8 cellular contexts compared by ENCODE assay signal in the genomic region with DNA sequence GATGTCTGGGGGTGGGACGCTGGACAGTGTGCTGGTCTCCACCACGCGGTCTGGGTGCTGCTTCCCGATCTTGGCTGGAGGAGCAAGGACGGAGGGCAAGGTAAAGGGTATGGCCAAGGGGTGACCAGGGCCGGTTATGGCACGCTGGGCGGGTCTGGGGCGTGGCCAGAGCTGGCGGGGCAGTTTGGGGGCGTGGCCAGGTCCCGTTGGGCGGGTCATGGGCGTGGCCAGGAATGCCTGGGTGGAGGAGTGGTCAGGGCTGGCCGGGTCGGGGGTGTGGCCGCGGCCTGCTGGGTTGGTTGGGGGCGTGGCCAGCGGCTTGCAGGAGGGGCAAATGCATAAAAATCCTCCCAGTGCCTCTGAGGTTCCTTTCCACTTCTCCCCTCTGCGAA. TPM values are rescaled to one million over a fixed set of nuclear protein-coding genes. Genes with fewer than 3 reads are reported as not detected.
DNase-seq lines count a peak whose midpoint lies in the region; ATAC-seq and TF ChIP-seq lines count a peak whose summit lies in the region.

No MANE protein-coding gene starts in this region.

- peaks cover 14% of the 10 kb centered on the region for H3K4me1 ChIP-seq in SJSA1 (replicated peaks)

- peak; percentile 43 for DNase-seq in stimulated activated CD4-positive, alpha-beta T cell treated with anti-CD3 and anti-CD28 coated beads, Interleukin-12 subunit alpha, Interleukin-12 subunit beta, amount 100 ng/mL, for 4 hours
- no peak for DNase-seq in stimulated activated CD4-positive, alpha-beta T cell treated with anti-CD3 and anti-CD28 coated beads, Interleukin-4, amount 100 ng/mL, for 1 hour
- DNase-seq in SJSA1 (ENCODE audit: low read depth in 1 of 2, low spot score in 2 of 2) (peak; percentile 40 to 89), erythroblast (lab: John Stamatoyannopoulos, UW) (peak; percentile 81 to 84), posterior vena cava (ENCODE audit: low spot score) (peak; percentile 94), NCI-H1436 (lab: John Stamatoyannopoulos, UW) (no peak), NK-92 (lab: John Stamatoyannopoulos, UW; ENCODE audit: unreplicated experiment) (no peak)

- H3K27me3 ChIP-seq in SJSA1 (replicated peaks), result no peaks in the 10 kb centered on the region

- H3K4me3 ChIP-seq in SJSA1, result no peak overlapping the region

- peaks cover 93% of the 10 kb centered on the region for H3K36me3 ChIP-seq in SJSA1

- no peak for ATAC-seq in GM21381 (IDR thresholded peaks at IDR 0.05; ENCODE audit: unreplicated experiment)

- H3K27ac ChIP-seq in SJSA1, result no peak overlapping the region

- no peaks in the 10 kb centered on the region for H3K9me3 ChIP-seq in SJSA1 (replicated peaks)

- no peak for TF ChIP-seq POLR2A in erythroblast (IDR thresholded peaks at IDR 0.05; ENCODE audit: low read length)

- intact Hi-C loops in posterior vena cava (cut with DNase I), result no loop called here

RNA-seq across cellular contexts. Expression of gene GPX4, which starts 19.2 kb away (rescaled TPM):
- total RNA-seq in SJSA1 (2014; rRNA removed; shearing (Covaris generic)), result 387 and 449 TPM in 2 replicates
- total RNA-seq in posterior vena cava, result 100 to 1,000 TPM; 176 to 193 TPM

RNA-seq across cellular contexts. Expression of gene POLR2E, which starts 27.8 kb away (rescaled TPM):
- 143 and 173 TPM in 2 replicates for total RNA-seq in SJSA1 (2014; rRNA removed; shearing (Covaris generic))
- total RNA-seq in posterior vena cava, result 100 to 1,000 TPM in 1 of 2 donors, 10 to 100 TPM in 1; 89.9 to 105 TPM

RNA-seq across cellular contexts. Expression of gene SBNO2, which starts 51.1 kb away (rescaled TPM):
- total RNA-seq in SJSA1 (2014; rRNA removed; shearing (Covaris generic)), result 24.8 and 26.2 TPM in 2 replicates
- total RNA-seq in posterior vena cava, result 10 to 100 TPM; 63.5 to 71.0 TPM

RNA-seq across cellular contexts. Expression of gene ARHGAP45, which starts 56.0 kb away (rescaled TPM):
- total RNA-seq in SJSA1 (2014; rRNA removed; shearing (Covaris generic)), result 0.03 TPM in 1 of 2 replicates, not detected in the other
- total RNA-seq in posterior vena cava, result 10 to 100 TPM in 1 of 2 donors, 1 to 10 TPM in 1; 10.0 to 26.8 TPM

Comparison
In these comparisons a context has a peak if more than half of its experiments do, and no peak if none do; other contexts are left out.
1. DNase-seq: peak in stimulated activated CD4-positive, alpha-beta T cell treated with anti-CD3 and anti-CD28 coated beads, Interleukin-12 subunit alpha, Interleukin-12 subunit beta, amount 100 ng/mL, for 4 hours (single experiment), SJSA1 (2 of 2), erythroblast (2 of 2) and posterior vena cava (single experiment); none in stimulated activated CD4-positive, alpha-beta T cell treated with anti-CD3 and anti-CD28 coated beads, Interleukin-4, amount 100 ng/mL, for 1 hour (single experiment), NCI-H1436 (single experiment) and NK-92 (single experiment).